Comparison of ENCODE assay signal across 26 cellular contexts in the genomic region with DNA sequence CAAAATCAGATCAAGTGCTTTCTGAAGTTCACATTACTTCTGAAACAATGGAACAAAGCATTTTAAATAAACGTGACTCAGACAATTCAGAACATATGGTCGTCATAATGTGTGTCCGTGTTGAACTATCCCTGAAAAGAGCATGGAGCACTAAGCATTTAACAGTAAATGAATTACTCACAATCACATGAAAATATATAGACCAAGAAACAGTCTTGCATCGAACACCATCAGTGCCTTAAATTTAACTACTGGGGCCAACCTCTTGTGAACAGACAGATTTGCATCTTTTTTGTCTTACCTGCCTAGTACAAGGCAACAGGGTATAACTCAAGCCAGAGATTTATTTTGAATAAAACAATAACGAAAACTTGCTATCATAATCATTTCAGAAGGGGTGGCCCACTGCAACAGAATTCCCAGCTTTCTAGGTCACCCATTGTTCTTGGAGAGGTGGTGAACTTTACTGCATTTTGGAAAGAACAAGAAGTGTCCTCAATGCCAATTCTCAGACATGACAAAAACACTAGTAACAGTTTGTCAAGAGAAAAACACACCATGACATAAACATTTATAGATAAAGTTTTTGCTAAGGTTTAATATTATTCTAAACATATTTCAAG.
DNase-seq lines count a peak whose midpoint lies in the region; ATAC-seq, FAIRE-seq and TF ChIP-seq lines count a peak whose summit lies in the region.
"Had no signal": no experiment of that assay in that cellular context is flagged by ENCODE, and none has a peak within 500 bp of the region (broad histone marks: within the 10 kb centered on the region; RNA-seq: fewer than 3 reads in every experiment).

No MANE protein-coding gene starts in this region.

- H3K27me3 Mint-ChIP-seq in naive thymus-derived CD4-positive, alpha-beta T cell = peaks cover 0 to 19% (median 0%) of the 10 kb centered on the region in 5 donors
- no peaks in the 10 kb centered on the region for H3K27me3 Mint-ChIP-seq in natural killer cell (ENCODE audit: low read depth in 2 of 2)

- no peaks in the 10 kb centered on the region for H3K36me3 ChIP-seq in naive thymus-derived CD4-positive, alpha-beta T cell (ENCODE audit: control insufficient read depth in 2 of 3, insufficient read depth in 3 of 3, low read length in 3 of 3)
- H3K36me3 ChIP-seq: BE2C, BLaER1 had no signal

- FAIRE-seq in A549 (lab: Jason Lieb, UNC) = no peak
- FAIRE-seq: GM12878, GM12892, GM18507 had no signal

- DNase-seq in A549 (ENCODE audit: low read depth in 1 of 2, low spot score in 1 of 2) (no peak), dorsolateral prefrontal cortex (no peak), medulla oblongata (ENCODE audit: extremely low spot score) (peak; percentile 30), NCI-H748 treated with DMSO at 0.1 percent for 48 hours (lab: John Stamatoyannopoulos, UW) (no peak), natural killer cell (no peak)
- no peak for DNase-seq in stimulated activated effector memory CD8-positive, alpha-beta T cell treated with anti-CD3 and anti-CD28 coated beads, Interleukin-12 subunit alpha, Interleukin-12 subunit beta, amount 100 ng/mL, for 72 hours (ENCODE audit: low spot score in 2 of 2)
- DNase-seq in naive thymus-derived CD4-positive, alpha-beta T cell = no peak
- DNase-seq: ACHN; BE2C; CD4-positive, alpha-beta memory T cell; CD4-positive, CD25-positive, alpha-beta regulatory T cell; CD8-positive, alpha-beta memory T cell; COR-L47; DMS 273 treated with DMSO at 0.1 percent for 48 hours; DMS153; DMS53; DMS79; DND-41; EL; GDM1 had no signal

- H3K4me1 Mint-ChIP-seq in stimulated activated effector memory CD8-positive, alpha-beta T cell treated with anti-CD3 and anti-CD28 coated beads, Interleukin-12 subunit alpha, Interleukin-12 subunit beta, amount 100 ng/mL, for 72 hours = peaks cover 14% of the 10 kb centered on the region
- H3K4me1 Mint-ChIP-seq in naive thymus-derived CD4-positive, alpha-beta T cell = peaks cover 6 to 13% (median 8%) of the 10 kb centered on the region in 7 donors
- H3K4me1 Mint-ChIP-seq in natural killer cell = peaks cover 7 to 8% of the 10 kb centered on the region in 2 donors

- TF ChIP-seq RAD21 in A549 (conservative IDR thresholded peaks at IDR 0.05 in 1 of 2, IDR thresholded peaks at IDR 0.05 in 1 of 2) = no peak

- H3K4me2 ChIP-seq in A549 = no peak overlapping the region
- H3K4me2 ChIP-seq: BLaER1 had no signal

- CTCF ChIA-PET in A549 (lab: Yijun Ruan, JAX) = interaction anchor here (0.9 to 1.2 kb wide), 2 partner anchors 183 to 294 kb away, joined by 3 read pairs; no protein-coding TSS in a partner anchor
- CTCF ChIA-PET in naive thymus-derived CD4-positive, alpha-beta T cell (lab: Charles Lee) = no interaction called here

- intact Hi-C loops in dorsolateral prefrontal cortex (cut with DNase I) (loop anchor here in 1 of 2 donors (5.0 to 10.0 kb wide), 2 partner anchors 200 to 288 kb away; no protein-coding TSS in a partner anchor), natural killer cell (cut with micrococcal nuclease) (no loop called here)
- intact Hi-C loops in naive thymus-derived CD4-positive, alpha-beta T cell (cut with micrococcal nuclease) = no loop called here

- H3K27me3 ChIP-seq in dorsolateral prefrontal cortex = peaks cover 0 to 2% (median 0%) of the 10 kb centered on the region in 45 donors
- H3K27me3 ChIP-seq in naive thymus-derived CD4-positive, alpha-beta T cell (ENCODE audit: control insufficient read depth in 2 of 2, insufficient read depth in 2 of 2, low read length in 2 of 2) = no peaks in the 10 kb centered on the region
- H3K27me3 ChIP-seq: BLaER1 had no signal

- peak overlapping the region; percentile 54 for H3K27ac Mint-ChIP-seq in stimulated activated effector memory CD8-positive, alpha-beta T cell treated with anti-CD3 and anti-CD28 coated beads, Interleukin-12 subunit alpha, Interleukin-12 subunit beta, amount 100 ng/mL, for 72 hours
- H3K27ac Mint-ChIP-seq in naive thymus-derived CD4-positive, alpha-beta T cell = peak overlapping the region in 2 of 9 donors; percentile 22 to 30
- no peak overlapping the region for H3K27ac Mint-ChIP-seq in natural killer cell
- H3K27ac Mint-ChIP-seq: CD14-positive monocyte; CD4-positive, CD25-positive, alpha-beta regulatory T cell had no signal

- H3K27ac ChIP-seq in A549 = no peak overlapping the region
- H3K27ac ChIP-seq in dorsolateral prefrontal cortex = peak overlapping the region in 22 of 59 donors; percentile 12 to 77 (median 60)
- no peak overlapping the region for H3K27ac ChIP-seq in naive thymus-derived CD4-positive, alpha-beta T cell (ENCODE audit: low read depth, low read length)
- H3K27ac ChIP-seq: 22Rv1 had no signal

- H3K9me3 ChIP-seq in A549 = no peaks in the 10 kb centered on the region
- no peaks in the 10 kb centered on the region for H3K9me3 ChIP-seq in naive thymus-derived CD4-positive, alpha-beta T cell (ENCODE audit: control insufficient read depth in 2 of 3, low read length in 3 of 3)
- H3K9me3 ChIP-seq: BE2C, BLaER1 had no signal

- WGBS in A549 (ENCODE audit: missing lambda C conversion rate) = 20% methylated on average over 5 of the region's 5 CpGs

- TF ChIP-seq EP300 in A549 (IDR thresholded peaks at IDR 0.05) = no peak

- no peak for TF ChIP-seq POLR2A in A549 (IDR thresholded peaks at IDR 0.05; ENCODE audit: low read length)

- H3K36me3 Mint-ChIP-seq in stimulated activated effector memory CD8-positive, alpha-beta T cell treated with anti-CD3 and anti-CD28 coated beads, Interleukin-12 subunit alpha, Interleukin-12 subunit beta, amount 100 ng/mL, for 72 hours = no peaks in the 10 kb centered on the region
- H3K36me3 Mint-ChIP-seq in naive thymus-derived CD4-positive, alpha-beta T cell = no peaks in the 10 kb centered on the region
- no peaks in the 10 kb centered on the region for H3K36me3 Mint-ChIP-seq in natural killer cell
- H3K36me3 Mint-ChIP-seq: CD14-positive monocyte; CD4-positive, alpha-beta memory T cell; CD4-positive, CD25-positive, alpha-beta regulatory T cell; CD8-positive, alpha-beta memory T cell had no signal

- H3K4me1 ChIP-seq in A549 = no peaks in the 10 kb centered on the region
- no peaks in the 10 kb centered on the region for H3K4me1 ChIP-seq in naive thymus-derived CD4-positive, alpha-beta T cell (ENCODE audit: control insufficient read depth in 2 of 2, insufficient read depth in 2 of 2, low read length in 2 of 2)
- H3K4me1 ChIP-seq: BE2C had no signal

- no peak overlapping the region for H3K4me3 Mint-ChIP-seq in stimulated activated effector memory CD8-positive, alpha-beta T cell treated with anti-CD3 and anti-CD28 coated beads, Interleukin-12 subunit alpha, Interleukin-12 subunit beta, amount 100 ng/mL, for 72 hours
- no peak overlapping the region for H3K4me3 Mint-ChIP-seq in naive thymus-derived CD4-positive, alpha-beta T cell
- no peak overlapping the region for H3K4me3 Mint-ChIP-seq in natural killer cell
- H3K4me3 Mint-ChIP-seq: CD14-positive monocyte; CD4-positive, alpha-beta memory T cell; CD4-positive, CD25-positive, alpha-beta regulatory T cell; CD8-positive, alpha-beta memory T cell had no signal

- TF ChIP-seq CTCF in A549 (IDR thresholded peaks at IDR 0.05) (no peak), dorsolateral prefrontal cortex (IDR thresholded peaks at IDR 0.05 in 54 of 56, conservative IDR thresholded peaks at IDR 0.05 in 2 of 56; ENCODE audit: low read depth in 1 of 56, partially characterized antibody in 56 of 56) (no peak), natural killer cell (IDR thresholded peaks at IDR 0.05) (no peak)

- POLR2A ChIA-PET in A549 (lab: Yijun Ruan, JAX) = no interaction called here
- POLR2A ChIA-PET in naive thymus-derived CD4-positive, alpha-beta T cell (lab: Charles Lee) = interaction anchor here (0.8 kb wide), 1 partner anchor 303 kb away, joined by 3 read pairs; no protein-coding TSS in a partner anchor

- no peaks in the 10 kb centered on the region for H3K9me3 Mint-ChIP-seq in stimulated activated effector memory CD8-positive, alpha-beta T cell treated with anti-CD3 and anti-CD28 coated beads, Interleukin-12 subunit alpha, Interleukin-12 subunit beta, amount 100 ng/mL, for 72 hours
- H3K9me3 Mint-ChIP-seq in naive thymus-derived CD4-positive, alpha-beta T cell = no peaks in the 10 kb centered on the region
- H3K9me3 Mint-ChIP-seq in natural killer cell = no peaks in the 10 kb centered on the region
- H3K9me3 Mint-ChIP-seq: CD14-positive monocyte; CD4-positive, alpha-beta memory T cell; CD4-positive, CD25-positive, alpha-beta regulatory T cell; CD8-positive, alpha-beta memory T cell had no signal

- ATAC-seq in A549 (no peak), natural killer cell (no peak)
- no peak for ATAC-seq in stimulated activated effector memory CD8-positive, alpha-beta T cell treated with anti-CD3 and anti-CD28 coated beads, Interleukin-12 subunit alpha, Interleukin-12 subunit beta, amount 100 ng/mL, for 72 hours
- ATAC-seq in naive thymus-derived CD4-positive, alpha-beta T cell = no peak
- ATAC-seq: GM12878 had no signal

- no peak overlapping the region for H3K4me3 ChIP-seq in A549
- H3K4me3 ChIP-seq in dorsolateral prefrontal cortex = peak overlapping the region in 37 of 59 donors; percentile 3 to 63 (median 39)
- no peak overlapping the region for H3K4me3 ChIP-seq in naive thymus-derived CD4-positive, alpha-beta T cell (ENCODE audit: low read length)
- H3K4me3 ChIP-seq: BLaER1, GM12878 had no signal

TF ChIP-seq in A549, 52 proteins besides CTCF, POLR2A, EP300 and RAD21 (continues in another document):
- TF ChIP-seq RNF2 (IDR thresholded peaks at IDR 0.05; ENCODE audit: borderline replicate concordance, low read depth) = peak; percentile 94; the same call in 1 of the 2 replicates
- no peak for TF ChIP-seq MYC (IDR thresholded peaks at IDR 0.05; ENCODE audit: borderline replicate concordance, low read length)
- no peak for TF ChIP-seq ZSCAN20 (CRISPR knock-in tag; IDR thresholded peaks at IDR 0.05)
- no peak for TF ChIP-seq JUN (IDR thresholded peaks at IDR 0.05)
- no peak for TF ChIP-seq RCOR1 (IDR thresholded peaks at IDR 0.05; ENCODE audit: low read depth, low read length)

Comparison
In these comparisons a context has a peak if more than half of its experiments do, and no peak if none do; other contexts are left out.
1. H3K4me3 ChIP-seq: peak in dorsolateral prefrontal cortex (37 of 59); none in A549 (single experiment) and naive thymus-derived CD4-positive, alpha-beta T cell (single experiment).